In genomic region chr20:32523613-32524218, GRCh38 we compare ENCODE assay signal across 1 cellular context.
TF ChIP-seq lines count a peak whose summit lies in the region.

No MANE protein-coding gene starts in this region.

TF ChIP-seq in HepG2, 621 proteins besides CTCF, POLR2A, EP300 and RAD21 (continued from another document and continues in another):
- TF ChIP-seq ATF5 (CRISPR knock-in tag; IDR thresholded peaks at IDR 0.05; ENCODE audit: low read depth) (0 out of 2 replicates have a peak, but pooled peaks have one; percentile 42), TERF1 (CRISPR knock-in tag; IDR thresholded peaks at IDR 0.05) (0 out of 2 replicates have a peak, but pooled peaks have one; percentile 41), GTF2F1 (IDR thresholded peaks at IDR 0.05; ENCODE audit: low read length) (no peak), SP2 (CRISPR knock-in tag; IDR thresholded peaks at IDR 0.05) (no peak), HMGXB4 (CRISPR knock-in tag; IDR thresholded peaks at IDR 0.05; ENCODE audit: borderline replicate concordance in 1 of 2, low read depth in 1 of 2) (0 out of 4 replicates have a peak, but pooled peaks of 1 of the 2 experiments have one; percentile 9), ZNF891 (CRISPR knock-in tag; IDR thresholded peaks at IDR 0.05) (peak; percentile 75), PRDM10 (CRISPR knock-in tag; IDR thresholded peaks at IDR 0.05; ENCODE audit: low read depth) (no peak), SAP130 (CRISPR knock-in tag; IDR thresholded peaks at IDR 0.05; ENCODE audit: low read depth) (peak; percentile 9; the same call in 1 of the 2 replicates), HNF1B (CRISPR knock-in tag; IDR thresholded peaks at IDR 0.05) (0 out of 2 replicates have a peak, but pooled peaks have one; percentile 55), ZNF83 (CRISPR knock-in tag; IDR thresholded peaks at IDR 0.05; ENCODE audit: borderline replicate concordance) (0 out of 2 replicates have a peak, but pooled peaks have one; percentile 70), ZFP36L1 (CRISPR knock-in tag; IDR thresholded peaks at IDR 0.05) (0 out of 2 replicates have a peak, but pooled peaks have one; percentile 45), ZNF33B (CRISPR knock-in tag; IDR thresholded peaks at IDR 0.05) (peak; percentile 86; the same call in 1 of the 2 replicates), ZMAT5 (CRISPR knock-in tag; IDR thresholded peaks at IDR 0.05; ENCODE audit: borderline replicate concordance, low read depth) (no peak), ZNF232 (CRISPR knock-in tag; IDR thresholded peaks at IDR 0.05; ENCODE audit: borderline replicate concordance) (0 out of 2 replicates have a peak, but pooled peaks have one; percentile 36), ZNF160 (CRISPR knock-in tag; IDR thresholded peaks at IDR 0.05) (peak; percentile 52; the same call in 1 of the 2 replicates), ZNF609 (CRISPR knock-in tag; IDR thresholded peaks at IDR 0.05; ENCODE audit: borderline replicate concordance) (peak; percentile 46; the same call in 1 of the 2 replicates), ZNF274 (CRISPR knock-in tag; IDR thresholded peaks at IDR 0.05) (0 out of 2 replicates have a peak, but pooled peaks have one; percentile 61), ZNF343 (CRISPR knock-in tag; IDR thresholded peaks at IDR 0.05) (0 out of 2 replicates have a peak, but pooled peaks have one; percentile 5), KDM4B (CRISPR knock-in tag; IDR thresholded peaks at IDR 0.05) (no peak), ZNF564 (CRISPR knock-in tag; IDR thresholded peaks at IDR 0.05) (peak; percentile 19; the same call in 1 of the 2 replicates), REXO4 (CRISPR knock-in tag; IDR thresholded peaks at IDR 0.05; ENCODE audit: borderline replicate concordance) (peak; percentile 32; the same call in 1 of the 2 replicates), GLI4 (CRISPR knock-in tag; IDR thresholded peaks at IDR 0.05; ENCODE audit: borderline replicate concordance) (0 out of 2 replicates have a peak, but pooled peaks have one; percentile 35), HBP1 (CRISPR knock-in tag; IDR thresholded peaks at IDR 0.05; ENCODE audit: low read depth) (no peak), TFDP1 (CRISPR knock-in tag; IDR thresholded peaks at IDR 0.05; ENCODE audit: borderline replicate concordance) (peak; percentile 45; the same call in 1 of the 2 replicates), FOXO4 (CRISPR knock-in tag; conservative IDR thresholded peaks at IDR 0.05) (0 out of 2 replicates have a peak, but pooled peaks have one; percentile 87), MYC (CRISPR knock-in tag; IDR thresholded peaks at IDR 0.05; ENCODE audit: borderline replicate concordance) (0 out of 2 replicates have a peak, but pooled peaks have one; percentile 52), HMG20B (CRISPR knock-in tag; conservative IDR thresholded peaks at IDR 0.05) (no peak), NRL (CRISPR knock-in tag; IDR thresholded peaks at IDR 0.05; ENCODE audit: borderline replicate concordance) (peak; percentile 73; the same call in 1 of the 2 replicates), AKAP8 (CRISPR knock-in tag; IDR thresholded peaks at IDR 0.05) (0 out of 2 replicates have a peak, but pooled peaks have one; percentile 31), MYPOP (CRISPR knock-in tag; IDR thresholded peaks at IDR 0.05) (0 out of 2 replicates have a peak, but pooled peaks have one; percentile 16), ZNF431 (CRISPR knock-in tag; IDR thresholded peaks at IDR 0.05; ENCODE audit: borderline replicate concordance, low read depth) (no peak), ZNF337 (CRISPR knock-in tag; IDR thresholded peaks at IDR 0.05; ENCODE audit: borderline replicate concordance, low read depth) (0 out of 2 replicates have a peak, but pooled peaks have one; percentile 3), ZBTB1 (CRISPR knock-in tag; IDR thresholded peaks at IDR 0.05; ENCODE audit: borderline replicate concordance) (no peak), ZNF557 (CRISPR knock-in tag; IDR thresholded peaks at IDR 0.05) (0 out of 2 replicates have a peak, but pooled peaks have one; percentile 4)
